8 cellular contexts compared by ENCODE assay signal in the genomic region with DNA sequence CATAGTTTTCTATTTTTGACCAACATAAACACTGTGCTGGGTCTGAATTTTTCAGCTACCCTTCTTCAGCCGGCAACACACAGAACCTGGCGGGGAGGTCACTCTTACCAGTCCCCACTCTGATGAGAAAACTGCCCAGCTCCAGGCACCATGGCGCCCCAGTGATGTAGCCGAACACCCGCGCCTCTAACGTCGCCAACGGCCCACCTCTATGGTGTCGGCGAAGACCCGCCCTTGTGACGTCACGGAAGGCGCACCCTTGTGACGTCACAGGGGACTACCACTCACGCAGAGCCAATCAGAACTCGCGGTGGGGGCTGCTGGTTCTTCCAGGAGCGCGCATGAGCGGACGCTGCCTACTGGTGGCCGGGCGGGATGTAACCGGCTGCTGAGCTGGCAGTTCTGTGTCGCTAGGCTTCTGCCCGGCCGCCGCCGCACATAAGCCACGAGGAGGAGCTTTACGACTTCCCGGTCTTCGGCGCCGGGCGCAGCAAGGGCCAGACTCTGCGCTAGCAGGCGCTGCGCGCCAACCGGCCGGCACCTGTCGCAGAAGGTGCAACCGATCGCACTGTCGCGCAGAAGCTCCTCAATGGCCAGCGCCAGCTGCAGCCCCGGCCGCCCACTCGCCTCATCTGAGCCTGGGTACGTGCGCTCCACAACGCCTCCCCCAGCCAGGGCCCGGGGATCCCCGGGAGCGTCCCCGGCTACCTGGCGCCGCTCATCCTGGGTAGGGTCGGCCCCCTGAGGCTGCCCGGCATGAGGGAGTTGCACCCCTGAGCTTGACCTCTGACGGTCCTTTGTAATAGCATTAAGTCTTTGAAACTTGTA.
DNase-seq lines count a peak whose midpoint lies in the region; ATAC-seq and TF ChIP-seq lines count a peak whose summit lies in the region.
"Not testable (repeated sequence)": the region's sequence is repeated elsewhere in the genome, so short reads cannot be mapped to it uniquely, and the experiment has no call there.

No MANE protein-coding gene starts in this region.

- not testable (repeated sequence) for H3K36me3 Mint-ChIP-seq in T-helper 2 cell treated with Interferon-gamma antibody and Interleukin-4, amounts not matched to agents 5 μg/mL and 100 μg/mL, for 36 hours (ENCODE audit: low read depth)

- in situ Hi-C loops in astrocyte of the cerebellum (cut with HindIII; ENCODE audit: low sequenced_read_pairs), result not testable (repeated sequence)

- H3K36me3 ChIP-seq in DND-41 (ENCODE audit: insufficient read depth, low read length); neuron (ENCODE audit: insufficient read depth, low read length): not testable (repeated sequence)

- peak overlapping the region; percentile 80 for H3K27ac ChIP-seq in DND-41 (ENCODE audit: low read length)

- DNase-seq in DND-41 (peak; percentile 99), astrocyte of the cerebellum (ENCODE audit: low read depth) (peak; percentile 96), Right ventricle myocardium inferior (ENCODE audit: missing footprints) (peak; percentile 100)
- peak; percentile 100 for DNase-seq in T-helper 2 cell treated with Interferon-gamma antibody and Interleukin-4, amounts not matched to agents 5 μg/mL and 100 μg/mL, for 36 hours (ENCODE audit: low spot score)
- peak; percentile 96 to 98 for DNase-seq in stimulated activated CD8-positive, alpha-beta memory T cell treated with anti-CD3 and anti-CD28 coated beads, Interleukin-7, amount 100 ng/mL, for 4 hours (ENCODE audit: low read depth in 2 of 2)

- not testable (repeated sequence) for H3K4me1 Mint-ChIP-seq in T-helper 2 cell treated with Interferon-gamma antibody and Interleukin-4, amounts not matched to agents 5 μg/mL and 100 μg/mL, for 36 hours (ENCODE audit: low read depth)

- ATAC-seq in DND-41 (ENCODE audit: insufficient read depth, low read depth), result peak; percentile 98
- ATAC-seq in GM21367 (IDR thresholded peaks at IDR 0.05; ENCODE audit: unreplicated experiment), result peak; percentile 99
- peak; percentile 99 for ATAC-seq in HG03469 (IDR thresholded peaks at IDR 0.05; ENCODE audit: unreplicated experiment)
- ATAC-seq in Right ventricle myocardium inferior, result peak; percentile 100

- peak overlapping the region; percentile 100 for H3K27ac Mint-ChIP-seq in T-helper 2 cell treated with Interferon-gamma antibody and Interleukin-4, amounts not matched to agents 5 μg/mL and 100 μg/mL, for 36 hours

- H3K27me3 ChIP-seq in DND-41 (ENCODE audit: insufficient read depth, low read length, poor library complexity); neuron (ENCODE audit: insufficient read depth, low read length): not testable (repeated sequence)

- peak overlapping the region; percentile 81 for H3K4me2 ChIP-seq in DND-41 (ENCODE audit: insufficient read depth, low read length)

- H3K9me3 ChIP-seq in DND-41 (ENCODE audit: insufficient read depth, low read length, severe bottlenecking); neuron (ENCODE audit: low read length): not testable (repeated sequence)

- not testable (repeated sequence) for H3K9me3 Mint-ChIP-seq in T-helper 2 cell treated with Interferon-gamma antibody and Interleukin-4, amounts not matched to agents 5 μg/mL and 100 μg/mL, for 36 hours

- peak overlapping the region; percentile 87 for H2AFZ ChIP-seq in DND-41 (ENCODE audit: low read depth, low read length)
- not testable (repeated sequence) for H2AFZ ChIP-seq in neuron (ENCODE audit: low read depth, low read length)

- not testable (repeated sequence) for H4K20me1 ChIP-seq in DND-41 (ENCODE audit: insufficient read depth, low read length)

- intact Hi-C loops in Right ventricle myocardium inferior (cut with DNase I), result not testable (repeated sequence)

- H3K9ac ChIP-seq in DND-41 (ENCODE audit: low read depth, low read length), result peak overlapping the region; percentile 86

- peaks cover 14% of the 10 kb centered on the region for H3K4me1 ChIP-seq in DND-41 (ENCODE audit: insufficient read depth, low read length)
- not testable (repeated sequence) for H3K4me1 ChIP-seq in neuron (ENCODE audit: insufficient read depth, low read length)

- TF ChIP-seq CTCF in DND-41 (IDR thresholded peaks at IDR 0.05; ENCODE audit: borderline replicate concordance, extremely low read depth, low read length, poor library complexity, severe bottlenecking), result peak; percentile 51
- peak; percentile 40 for TF ChIP-seq CTCF in astrocyte of the cerebellum (IDR thresholded peaks at IDR 0.05; ENCODE audit: low read depth, low read length, missing control alignments)

- H3K4me3 ChIP-seq in DND-41 (ENCODE audit: low read depth in 1 of 2, low read length in 2 of 2) (peak overlapping the region; percentile 58 to 77; a peak in 3 of 4 replicates), astrocyte of the cerebellum (ENCODE audit: low read depth, low read length) (peak overlapping the region; percentile 58), neuron (ENCODE audit: low read length) (peak overlapping the region; percentile 60)

- H3K79me2 ChIP-seq in DND-41 (ENCODE audit: insufficient read depth, low read length), result peaks cover 21% of the 10 kb centered on the region

- peak overlapping the region; percentile 99 for H3K4me3 Mint-ChIP-seq in T-helper 2 cell treated with Interferon-gamma antibody and Interleukin-4, amounts not matched to agents 5 μg/mL and 100 μg/mL, for 36 hours

- H3K27me3 Mint-ChIP-seq in T-helper 2 cell treated with Interferon-gamma antibody and Interleukin-4, amounts not matched to agents 5 μg/mL and 100 μg/mL, for 36 hours (ENCODE audit: low read depth), result not testable (repeated sequence)

Comparison
In these comparisons a context has a peak if more than half of its experiments do, and no peak if none do; other contexts are left out.
1. Peak in every context shown above with its lines: DNase-seq, ATAC-seq, H3K4me3 ChIP-seq and H3K27ac ChIP-seq.